In genomic region chr3:87900061-87900460, GRCh38 we compare ENCODE assay signal across 13 cellular contexts.
A peak's percentile ranks its signal among the peaks of the same experiment; 100 is the strongest.
DNase-seq lines count a peak whose midpoint lies in the region; ATAC-seq and TF ChIP-seq lines count a peak whose summit lies in the region.
"Had no signal": no experiment of that assay in that cellular context is flagged by ENCODE, and none has a peak within 500 bp of the region (broad histone marks: within the 10 kb centered on the region; RNA-seq: fewer than 3 reads in every experiment).

No MANE protein-coding gene starts in this region.

- in situ Hi-C loops in ACHN (cut with HindIII; ENCODE audit: low pct_ligation_motif_present, low pct_unique_long_range_greater_than_20kb, low sequenced_read_pairs) (no loop called here), GM13977 (cut with MboI; ENCODE audit: low pct_unique_long_range_greater_than_20kb, low sequenced_read_pairs, unreplicated experiment) (no loop called here)

- H3F3A ChIP-seq in PC-3 (ENCODE audit: low read length, unreplicated experiment), result no peaks in the 10 kb centered on the region

- no peaks in the 10 kb centered on the region; the same call in 1 of the 2 replicates for H3K9me2 ChIP-seq in PC-3 (replicated peaks; ENCODE audit: low read length)

- no peaks in the 10 kb centered on the region for H4K20me1 ChIP-seq in PC-3 (ENCODE audit: low read length)

- intact Hi-C loops in PC-3 (cut with micrococcal nuclease), result loop anchor here (2.0 kb wide), 1 partner anchor 103 kb away; no protein-coding TSS in a partner anchor

- POLR2A ChIA-PET in PC-3 (lab: Charles Lee; ENCODE audit: unreplicated experiment), result no interaction called here

- peak; percentile 37; the same call in 1 of the 2 replicates for ATAC-seq in PC-3
- ATAC-seq in foreskin keratinocyte, result no peak
- ATAC-seq in HG03442 (IDR thresholded peaks at IDR 0.05; ENCODE audit: unreplicated experiment), result no peak
- ATAC-seq: CD8-positive, alpha-beta T cell; naive thymus-derived CD8-positive, alpha-beta T cell had no signal

- no peak overlapping the region for H3K4me3 ChIP-seq in PC-3 (ENCODE audit: low read length)

- no peaks in the 10 kb centered on the region for H3K9me3 ChIP-seq in PC-3 (ENCODE audit: low read length)

- BruUV-seq in PC-3 (replicated peaks; lab: Mats Ljungman, UMichigan), result no TSS peak

- no peak overlapping the region for H3K9ac ChIP-seq in PC-3 (ENCODE audit: low read length)

- H2AFZ ChIP-seq in PC-3 (ENCODE audit: low read length), result no peak overlapping the region

- H3K27me3 ChIP-seq in PC-3 (ENCODE audit: low read length), result no peaks in the 10 kb centered on the region
- H3K27me3 ChIP-seq in foreskin keratinocyte, result no peaks in the 10 kb centered on the region

- no peak overlapping the region for H3K4me2 ChIP-seq in PC-3 (ENCODE audit: low read length)

- TF ChIP-seq CTCF in GM12873 (IDR thresholded peaks at IDR 0.05; ENCODE audit: insufficient read depth, low read depth, low read length, missing control alignments), result peak; percentile 11
- peak; percentile 55; the same call in 1 of the 2 replicates for TF ChIP-seq CTCF in PC-3 (conservative IDR thresholded peaks at IDR 0.05; ENCODE audit: low read depth, low read length)
- peak; percentile 18 for TF ChIP-seq CTCF in foreskin keratinocyte (conservative IDR thresholded peaks at IDR 0.05)
- no peak for TF ChIP-seq CTCF in GM13977 (IDR thresholded peaks at IDR 0.05; ENCODE audit: extremely low read depth, insufficient read depth, missing control alignments)

- H3K4me1 ChIP-seq in PC-3 (ENCODE audit: insufficient read depth, low read length), result no peaks in the 10 kb centered on the region
- H3K4me1 ChIP-seq in foreskin keratinocyte, result no peaks in the 10 kb centered on the region

- no peak overlapping the region for H3K27ac ChIP-seq in PC-3 (ENCODE audit: low read length)
- H3K27ac ChIP-seq in foreskin keratinocyte, result no peak overlapping the region

- no peaks in the 10 kb centered on the region for H3K36me3 ChIP-seq in PC-3 (ENCODE audit: low read depth, low read length)

- CTCF ChIA-PET in PC-3 (lab: Charles Lee), result no interaction called here

- peak; percentile 16 for DNase-seq in ACHN
- DNase-seq in PC-3, result peak; percentile 47
- no peak for DNase-seq in foreskin keratinocyte
- DNase-seq in GM13977 (ENCODE audit: low spot score), result no peak
- DNase-seq in activated CD4-positive, alpha-beta T cell treated with anti-CD3 and anti-CD28 coated beads, Interleukin-2, amount 50 U/mL, for 1 hour, result no peak
- DNase-seq in dedifferentiated amniotic fluid mesenchymal stem cell (ENCODE audit: extremely low spot score), result no peak
- DNase-seq: activated CD4-positive, alpha-beta T cell treated with anti-CD3 and anti-CD28 coated beads, Interleukin-2, amount 10 ng/mL, durations not matched to agents 7 days and 5 days; CD8-positive, alpha-beta T cell; effector memory CD4-positive, alpha-beta T cell; naive thymus-derived CD8-positive, alpha-beta T cell; stimulated activated CD4-positive, alpha-beta T cell treated with anti-CD3 and anti-CD28 coated beads, Interleukin-2, amount 100 ng/mL, for 24 hours had no signal

- no peaks in the 10 kb centered on the region for H3K79me2 ChIP-seq in PC-3 (ENCODE audit: low read length)

Comparison
In these comparisons a context has a peak if more than half of its experiments do, and no peak if none do; other contexts are left out.
1. DNase-seq: peak in ACHN (single experiment) and PC-3 (single experiment); none in foreskin keratinocyte (0 of 2), GM13977 (single experiment), activated CD4-positive, alpha-beta T cell treated with anti-CD3 and anti-CD28 coated beads, Interleukin-2, amount 50 U/mL, for 1 hour (single experiment) and dedifferentiated amniotic fluid mesenchymal stem cell (single experiment).